ENCODE assay signal across 30 cellular contexts in the genomic region with DNA sequence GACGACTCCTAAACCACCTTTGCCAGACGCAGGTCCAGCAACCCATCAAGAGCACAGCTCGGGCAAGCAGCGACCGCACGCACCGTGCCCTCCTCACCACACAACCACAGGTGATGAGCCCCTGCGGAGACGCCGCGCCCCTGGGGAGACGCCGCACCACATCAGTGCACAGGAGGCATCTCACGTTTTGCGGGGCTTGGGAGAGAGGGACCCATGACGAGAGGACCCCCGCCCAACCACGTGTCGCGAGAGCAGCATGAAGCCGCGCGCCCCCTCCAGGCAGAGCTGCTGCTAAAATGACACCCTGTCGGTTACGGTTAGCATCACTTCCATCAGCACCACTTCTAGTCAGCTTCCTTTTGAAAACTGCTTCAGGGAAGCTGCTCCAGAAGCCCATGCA.
"Had no signal": no experiment of that assay in that cellular context is flagged by ENCODE, and none has a peak within 500 bp of the region (broad histone marks: within the 10 kb centered on the region; RNA-seq: fewer than 3 reads in every experiment).

No MANE protein-coding gene starts in this region.

- H3K4me3 ChIP-seq: coronary artery, dorsolateral prefrontal cortex had no signal

- DNase-seq: activated B cell treated with CpG ODN at 0.5 μM for 24 hours; activated CD4-positive, alpha-beta T cell treated with anti-CD3 and anti-CD28 coated beads for 48 hours; activated CD4-positive, alpha-beta T cell treated with anti-CD3 and anti-CD28 coated beads, Interleukin-2, amount 50 U/mL, for 1 hour; activated CD4-positive, alpha-beta T cell treated with anti-CD3 and anti-CD28 coated beads, Interleukin-2, amount 50 U/mL, for 48 hours; activated CD8-positive, alpha-beta memory T cell treated with anti-CD3 and anti-CD28 coated beads for 24 hours; activated CD8-positive, alpha-beta T cell treated with anti-CD3 and anti-CD28 coated beads for 36 hours; activated effector memory CD4-positive, alpha-beta T cell treated with Interleukin-2 at 50 U/mL for 16 hours; activated gamma-delta T cell treated with Interleukin-2 at 50 U/mL for 16 hours; activated naive CD4-positive, alpha-beta T cell treated with anti-CD3 and anti-CD28 coated beads, Interleukin-2, amount 50 U/mL, for 16 hours; activated naive CD4-positive, alpha-beta T cell treated with Interleukin-2 at 50 U/mL for 16 hours; activated T-cell treated with anti-CD3 and anti-CD28 coated beads, Interleukin-2, amount 50 U/mL, for 4 hours; amniotic stem cell; anterior cingulate cortex; brain microvascular endothelial cell; dorsolateral prefrontal cortex; effector memory CD4-positive, alpha-beta T cell; endodermal cell; foreskin fibroblast; T-helper 1 cell; T-helper 17 cell; T1000; WERI-Rb-1 had no signal

- H3K4me1 Mint-ChIP-seq: endodermal cell had no signal

- H3K27ac Mint-ChIP-seq: activated B cell treated with CpG ODN at 0.5 μM for 24 hours; activated CD8-positive, alpha-beta T cell treated with anti-CD3 and anti-CD28 coated beads for 36 hours; activated naive CD8-positive, alpha-beta T cell; activated T-helper 17 cell treated with anti-CD3 and anti-CD28 coated beads, Interleukin-2, amount 50 U/mL, for 72 hours; dendritic cell treated with granulocyte-macrophage colony-stimulating factor and Interleukin-4, amounts not matched to agents 40 ng/mL and 50 ng/mL, for 4 days; endodermal cell; T-helper 17 cell; T-helper 2 cell treated with Interferon-gamma antibody and Interleukin-4, amounts not matched to agents 5 μg/mL and 100 μg/mL, for 36 hours had no signal

- H3K27ac ChIP-seq: brain microvascular endothelial cell, coronary artery, dorsolateral prefrontal cortex, WERI-Rb-1 had no signal

- H3K36me3 ChIP-seq: WERI-Rb-1 had no signal

- H3K27me3 Mint-ChIP-seq: activated B cell treated with CpG ODN at 0.5 μM for 24 hours; activated CD8-positive, alpha-beta T cell treated with anti-CD3 and anti-CD28 coated beads for 36 hours; activated naive CD8-positive, alpha-beta T cell; activated T-helper 17 cell treated with anti-CD3 and anti-CD28 coated beads, Interleukin-2, amount 50 U/mL, for 72 hours; central memory CD8-positive, alpha-beta T cell; dendritic cell treated with granulocyte-macrophage colony-stimulating factor and Interleukin-4, amounts not matched to agents 40 ng/mL and 50 ng/mL, for 4 days; T-helper 17 cell had no signal

- H3K9me3 Mint-ChIP-seq: activated B cell treated with CpG ODN at 0.5 μM for 24 hours; activated CD8-positive, alpha-beta T cell treated with anti-CD3 and anti-CD28 coated beads for 36 hours; activated T-cell treated with anti-CD3 and anti-CD28 coated beads, Interleukin-2, amount 50 U/mL, for 4 hours; activated T-helper 17 cell treated with anti-CD3 and anti-CD28 coated beads, Interleukin-2, amount 50 U/mL, for 72 hours; central memory CD8-positive, alpha-beta T cell; dendritic cell treated with granulocyte-macrophage colony-stimulating factor and Interleukin-4, amounts not matched to agents 40 ng/mL and 50 ng/mL, for 4 days; T-helper 2 cell treated with Interferon-gamma antibody and Interleukin-4, amounts not matched to agents 5 μg/mL and 100 μg/mL, for 36 hours had no signal

- ATAC-seq: activated CD4-positive, CD25-positive, alpha-beta regulatory T cell treated with anti-CD3 and anti-CD28 coated beads, Interleukin-2, amount 50 U/mL, for 24 hours; activated CD8-positive, alpha-beta T cell treated with anti-CD3 and anti-CD28 coated beads for 36 hours; activated T-cell treated with anti-CD3 and anti-CD28 coated beads, Interleukin-2, amount 50 U/mL, for 4 hours; activated T-helper 17 cell treated with anti-CD3 and anti-CD28 coated beads, Interleukin-2, amount 50 U/mL, for 72 hours; esophagus mucosa; T-helper 17 cell had no signal

- H3K27me3 ChIP-seq: brain microvascular endothelial cell, dorsolateral prefrontal cortex had no signal

- H3K4me3 Mint-ChIP-seq: activated B cell treated with CpG ODN at 0.5 μM for 24 hours; activated CD8-positive, alpha-beta T cell treated with anti-CD3 and anti-CD28 coated beads for 36 hours; activated naive CD8-positive, alpha-beta T cell; activated T-cell treated with anti-CD3 and anti-CD28 coated beads, Interleukin-2, amount 50 U/mL, for 4 hours; activated T-helper 17 cell treated with anti-CD3 and anti-CD28 coated beads, Interleukin-2, amount 50 U/mL, for 72 hours; central memory CD8-positive, alpha-beta T cell; dendritic cell treated with granulocyte-macrophage colony-stimulating factor and Interleukin-4, amounts not matched to agents 40 ng/mL and 50 ng/mL, for 4 days; endodermal cell; T-helper 17 cell; T-helper 2 cell treated with Interferon-gamma antibody and Interleukin-4, amounts not matched to agents 5 μg/mL and 100 μg/mL, for 36 hours had no signal
